15 cellular contexts compared by ENCODE assay signal in genomic region chr11:108370990-108371389, GRCh38.
DNase-seq lines count a peak whose midpoint lies in the region; TF ChIP-seq lines count a peak whose summit lies in the region.
"Had no signal": no experiment of that assay in that cellular context is flagged by ENCODE, and none has a peak within 500 bp of the region (broad histone marks: within the 10 kb centered on the region; RNA-seq: fewer than 3 reads in every experiment).

No MANE protein-coding gene starts in this region.

- DNase-seq in activated naive CD8-positive, alpha-beta T cell treated with anti-CD3 and anti-CD28 coated beads for 36 hours = no peak
- DNase-seq in epithelial cell of esophagus (ENCODE audit: low read depth) = peak; percentile 8
- DNase-seq in Calu3 = no peak
- DNase-seq in putamen (ENCODE audit: low spot score) = no peak
- DNase-seq in DMS53 treated with DMSO at 0.1 percent for 48 hours (lab: John Stamatoyannopoulos, UW; ENCODE audit: unreplicated experiment) = no peak
- DNase-seq: 8988T; CD4-positive, CD25-positive, alpha-beta regulatory T cell; DMS 273 treated with DMSO at 0.1 percent for 48 hours; DMS79; GOT3; H9 had no signal

- peaks cover 25% of the 10 kb centered on the region for H3K36me3 Mint-ChIP-seq in activated naive CD8-positive, alpha-beta T cell
- peaks cover 44% of the 10 kb centered on the region for H3K36me3 Mint-ChIP-seq in activated naive CD8-positive, alpha-beta T cell treated with anti-CD3 and anti-CD28 coated beads for 36 hours
- H3K36me3 Mint-ChIP-seq in Calu3 (ENCODE audit: insufficient read depth, unreplicated experiment) = no peaks in the 10 kb centered on the region

- BruUV-seq in Calu3 (replicated peaks; lab: Mats Ljungman, UMichigan) = no TSS peak

- peaks cover 8% of the 10 kb centered on the region for H3K4me1 Mint-ChIP-seq in activated naive CD8-positive, alpha-beta T cell (ENCODE audit: low read depth)
- peaks cover 10% of the 10 kb centered on the region for H3K4me1 Mint-ChIP-seq in activated naive CD8-positive, alpha-beta T cell treated with anti-CD3 and anti-CD28 coated beads for 36 hours
- no peaks in the 10 kb centered on the region for H3K4me1 Mint-ChIP-seq in Calu3 (ENCODE audit: low read depth, unreplicated experiment)
- H3K4me1 Mint-ChIP-seq: CD4-positive, CD25-positive, alpha-beta regulatory T cell; H9; IgD-negative memory B cell had no signal

- peaks cover 15% of the 10 kb centered on the region for H3K9me3 Mint-ChIP-seq in activated naive CD8-positive, alpha-beta T cell (ENCODE audit: low read depth)
- H3K9me3 Mint-ChIP-seq in activated naive CD8-positive, alpha-beta T cell treated with anti-CD3 and anti-CD28 coated beads for 36 hours = peaks cover 13% of the 10 kb centered on the region
- H3K9me3 Mint-ChIP-seq in Calu3 (ENCODE audit: low read depth, unreplicated experiment) = peaks cover 2% of the 10 kb centered on the region

- H3K27me3 Mint-ChIP-seq in activated naive CD8-positive, alpha-beta T cell = no peaks in the 10 kb centered on the region
- H3K27me3 Mint-ChIP-seq in activated naive CD8-positive, alpha-beta T cell treated with anti-CD3 and anti-CD28 coated beads for 36 hours = no peaks in the 10 kb centered on the region
- H3K27me3 Mint-ChIP-seq in Calu3 (ENCODE audit: unreplicated experiment) = no peaks in the 10 kb centered on the region
- H3K27me3 Mint-ChIP-seq: CD4-positive, CD25-positive, alpha-beta regulatory T cell; IgD-negative memory B cell had no signal

- no peak for TF ChIP-seq CTCF in VCaP (conservative IDR thresholded peaks at IDR 0.05)
- TF ChIP-seq CTCF in epithelial cell of esophagus (IDR thresholded peaks at IDR 0.05; ENCODE audit: insufficient read depth, low read depth, low read length, missing control alignments) = no peak
- TF ChIP-seq CTCF in Calu3 (IDR thresholded peaks at IDR 0.05; ENCODE audit: unreplicated experiment) = no peak

- H3K27ac ChIP-seq in VCaP = peak overlapping the region; percentile 44
- H3K27ac ChIP-seq: BLaER1 treated with 17β-estradiol and CSF1 and Interleukin-3, amounts not matched to agents 10 nM and 100 nM had no signal

- CTCF ChIA-PET in Calu3 (lab: Charles Lee) = no interaction called here

- H3K27ac Mint-ChIP-seq in activated naive CD8-positive, alpha-beta T cell = peak overlapping the region; percentile 19
- H3K27ac Mint-ChIP-seq in activated naive CD8-positive, alpha-beta T cell treated with anti-CD3 and anti-CD28 coated beads for 36 hours = no peak overlapping the region
- H3K27ac Mint-ChIP-seq in Calu3 (ENCODE audit: unreplicated experiment) = no peak overlapping the region
- H3K27ac Mint-ChIP-seq: CD4-positive, CD25-positive, alpha-beta regulatory T cell; IgD-negative memory B cell had no signal

- intact Hi-C loops in Calu3 (cut with micrococcal nuclease; ENCODE audit: unreplicated experiment) = no loop called here

- H3K4me3 Mint-ChIP-seq in activated naive CD8-positive, alpha-beta T cell = no peak overlapping the region
- H3K4me3 Mint-ChIP-seq in activated naive CD8-positive, alpha-beta T cell treated with anti-CD3 and anti-CD28 coated beads for 36 hours = no peak overlapping the region
- H3K4me3 Mint-ChIP-seq in Calu3 (ENCODE audit: low read depth, unreplicated experiment) = no peak overlapping the region
- H3K4me3 Mint-ChIP-seq: CD4-positive, CD25-positive, alpha-beta regulatory T cell; H9; IgD-negative memory B cell had no signal

- no peak overlapping the region for H3K4me3 ChIP-seq in epithelial cell of esophagus (ENCODE audit: low read length)
- H3K4me3 ChIP-seq: BLaER1 treated with 17β-estradiol and CSF1 and Interleukin-3, amounts not matched to agents 10 nM and 100 nM had no signal
